Comparison of ENCODE assay signal across 1 cellular context in genomic region chr12:62761658-62762057, GRCh38.
TF ChIP-seq lines count a peak whose summit lies in the region.

No MANE protein-coding gene starts in this region.

TF ChIP-seq in H1, 55 proteins besides CTCF, POLR2A, EP300 and RAD21 (continued from another document):
- TF ChIP-seq SIRT6 (IDR thresholded peaks at IDR 0.05; ENCODE audit: low read length): no peak
- TF ChIP-seq SIN3A (conservative IDR thresholded peaks at IDR 0.05 in 1 of 2, IDR thresholded peaks at IDR 0.05 in 1 of 2; ENCODE audit: low read depth in 1 of 2, low read length in 2 of 2): no peak
